In the genomic region with DNA sequence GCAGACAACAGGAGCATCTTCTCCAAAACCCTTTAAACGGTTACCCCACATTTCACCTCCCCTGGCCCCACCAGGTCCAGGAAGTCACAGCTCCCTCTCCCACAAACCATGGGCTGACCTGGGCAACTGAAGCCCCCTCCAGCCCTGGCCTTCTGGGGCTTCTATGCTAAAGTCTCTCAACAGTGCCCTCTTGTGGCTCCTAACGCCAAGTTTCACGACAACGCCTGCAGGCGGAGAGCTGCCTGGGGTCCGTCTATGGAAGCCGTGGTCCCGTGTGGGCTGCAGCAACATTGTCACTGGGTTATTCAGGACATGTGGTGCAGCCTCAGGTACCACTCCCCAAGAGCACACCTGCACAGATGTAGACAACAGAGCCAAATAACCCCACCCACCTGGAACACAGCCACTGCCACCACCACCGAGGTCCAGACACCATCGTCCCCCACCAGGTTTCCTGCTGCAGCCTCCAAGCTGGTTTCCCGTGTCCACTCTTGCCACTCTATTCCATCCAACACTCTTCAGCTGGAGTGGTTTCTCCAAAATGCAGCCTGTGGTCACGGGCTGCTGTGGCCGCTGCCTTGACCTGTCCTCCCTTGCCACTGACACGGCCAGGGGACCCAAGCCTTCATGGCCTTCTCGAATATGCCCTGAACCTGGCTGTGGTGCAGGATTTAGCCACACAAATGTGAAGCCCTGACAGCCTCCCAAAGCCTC, we compare ENCODE assay signal across 8 cellular contexts. TPM values are rescaled to one million over a fixed set of nuclear protein-coding genes. Genes with fewer than 3 reads are reported as not detected.
DNase-seq lines count a peak whose midpoint lies in the region; ATAC-seq, FAIRE-seq and TF ChIP-seq lines count a peak whose summit lies in the region.

No MANE protein-coding gene starts in this region.

- H3K9me3 ChIP-seq in SJCRH30 (replicated peaks) (no peaks in the 10 kb centered on the region), breast epithelium (no peaks in the 10 kb centered on the region), lung (ENCODE audit: control insufficient read depth in 2 of 2, insufficient read depth in 1 of 2, low read length in 1 of 2) (no peaks in the 10 kb centered on the region)

- H3K27ac ChIP-seq in SJCRH30 (no peak overlapping the region), breast epithelium (no peak overlapping the region), lung (ENCODE audit: low read depth in 1 of 2, low read length in 1 of 2) (no peak overlapping the region)

- peak; percentile 23 for DNase-seq in NCI-H1694 (lab: John Stamatoyannopoulos, UW)
- no peak for DNase-seq in NCI-H1694 treated with DMSO at 0.1 percent for 48 hours (lab: John Stamatoyannopoulos, UW)
- peak; percentile 13 to 58 for DNase-seq in SJCRH30
- no peak for DNase-seq in breast epithelium (ENCODE audit: low spot score in 2 of 2)
- DNase-seq in lung (ENCODE audit: low spot score) = no peak
- peak; percentile 64 for DNase-seq in urothelium cell line (ENCODE audit: low spot score)
- no peak for DNase-seq in NCI-H2029 treated with DMSO at 0.1 percent for 48 hours (lab: John Stamatoyannopoulos, UW)

- intact Hi-C loops in breast epithelium (cut with DNase I; ENCODE audit: low total_unique reads) = no loop called here

- no peaks in the 10 kb centered on the region for H3K27me3 ChIP-seq in SJCRH30
- H3K27me3 ChIP-seq in breast epithelium = no peaks in the 10 kb centered on the region
- no peaks in the 10 kb centered on the region for H3K27me3 ChIP-seq in lung (ENCODE audit: control insufficient read depth, insufficient read depth)

- no peaks in the 10 kb centered on the region for H3K36me3 ChIP-seq in SJCRH30
- H3K36me3 ChIP-seq in breast epithelium = no peaks in the 10 kb centered on the region
- no peaks in the 10 kb centered on the region for H3K36me3 ChIP-seq in lung (ENCODE audit: control insufficient read depth in 2 of 2, insufficient read depth in 2 of 2, low read length in 2 of 2)

- no peak for ATAC-seq in lung (ENCODE audit: insufficient read depth, low FRiP score)
- ATAC-seq in GM18502 (IDR thresholded peaks at IDR 0.05; ENCODE audit: poor library complexity, unreplicated experiment) = no peak

- WGBS in lung, 2 donors = 45 to 48% methylated on average over 15 of the region's 15 CpGs

- H3K4me1 ChIP-seq in SJCRH30 (no peaks in the 10 kb centered on the region), breast epithelium (no peaks in the 10 kb centered on the region), lung (ENCODE audit: control insufficient read depth in 2 of 2, insufficient read depth in 2 of 2, low read length in 2 of 2) (no peaks in the 10 kb centered on the region)

- H3K4me3 ChIP-seq in SJCRH30 (no peak overlapping the region), breast epithelium (no peak overlapping the region), lung (no peak overlapping the region)

- no peak for TF ChIP-seq POLR2A in breast epithelium (IDR thresholded peaks at IDR 0.05)

- TF ChIP-seq CTCF in breast epithelium (IDR thresholded peaks at IDR 0.05) = peak in 2 of 3 donors; percentile 10 to 15
- peak; percentile 25 for TF ChIP-seq CTCF in lung (IDR thresholded peaks at IDR 0.05; ENCODE audit: control extremely low read depth, extremely low read depth)

- FAIRE-seq in urothelium cell line (lab: Jason Lieb, UNC) = no peak

RNA-seq across cellular contexts. Expression of gene C16orf95, which starts 19.1 kb away (rescaled TPM):
- 1.5 TPM in 2 replicates for total RNA-seq in SJCRH30 (2014; rRNA removed; shearing (Covaris generic))
- total RNA-seq in breast epithelium (1 to 10 TPM in 2 of 3 donors, not detected in 1; 2.0 to 3.8 TPM), lung (1 to 10 TPM in 1 of 2 donors, under 1 TPM in 1; 0.48 to 4.3 TPM)
- polyA plus RNA-seq in lung = 1 to 10 TPM; 1.9 to 2.3 TPM

Comparison
In these comparisons a context has a peak if more than half of its experiments do, and no peak if none do; other contexts are left out.
1. DNase-seq: peak in NCI-H1694 (single experiment), SJCRH30 (2 of 2) and urothelium cell line (single experiment); none in NCI-H1694 treated with DMSO at 0.1 percent for 48 hours (single experiment), breast epithelium (0 of 2), lung (single experiment) and NCI-H2029 treated with DMSO at 0.1 percent for 48 hours (single experiment).